In the genomic region with DNA sequence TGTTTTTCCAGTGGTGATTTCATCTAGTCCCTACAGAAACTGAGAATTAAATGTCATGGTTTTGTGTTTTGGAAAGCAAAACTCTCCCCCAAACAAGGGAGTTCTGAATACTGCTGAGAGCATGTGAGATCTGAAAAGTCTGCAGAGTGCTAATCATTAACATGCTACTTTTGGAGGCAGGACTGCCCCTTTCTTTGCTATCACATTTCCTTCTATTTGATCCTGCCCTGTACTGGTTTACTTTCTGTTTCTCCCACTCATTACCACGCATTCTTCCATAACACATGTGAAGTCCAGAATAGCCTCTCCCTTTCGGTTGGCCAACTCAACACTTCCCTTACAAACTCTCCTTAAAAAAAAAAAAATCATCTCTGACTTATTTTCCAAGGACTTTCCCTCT, we compare ENCODE assay signal across 8 cellular contexts.
A peak's percentile ranks its signal among the peaks of the same experiment; 100 is the strongest.
DNase-seq lines count a peak whose midpoint lies in the region; ATAC-seq and TF ChIP-seq lines count a peak whose summit lies in the region.

No MANE protein-coding gene starts in this region.

- DNase-seq in DMS53 (lab: John Stamatoyannopoulos, UW) = peak; percentile 95
- no peak for DNase-seq in epithelial cell of prostate (ENCODE audit: low read depth, low spot score)
- no peak for DNase-seq in trophoblast cell
- DNase-seq in NCI-H1105 (lab: John Stamatoyannopoulos, UW) = no peak
- DNase-seq in SKM-1 (lab: John Stamatoyannopoulos, UW; ENCODE audit: unreplicated experiment) = no peak
- DNase-seq in effector CD4-positive, alpha-beta T cell = no peak

- no peaks in the 10 kb centered on the region for H3K27me3 ChIP-seq in Loucy (ENCODE audit: insufficient read depth, low read length, poor library complexity, severe bottlenecking)
- no peaks in the 10 kb centered on the region for H3K27me3 ChIP-seq in trophoblast cell (ENCODE audit: insufficient read depth, low read length)

- peaks cover 31% of the 10 kb centered on the region for H3K79me1 ChIP-seq in trophoblast cell (ENCODE audit: low read length)

- no peaks in the 10 kb centered on the region for H3K36me3 ChIP-seq in Loucy (ENCODE audit: insufficient read depth, low read length)
- H3K36me3 ChIP-seq in trophoblast cell (ENCODE audit: control insufficient read depth in 1 of 2, insufficient read depth in 2 of 2, low read length in 2 of 2) = no peaks in the 10 kb centered on the region

- ATAC-seq in GM21825 (IDR thresholded peaks at IDR 0.05; ENCODE audit: unreplicated experiment) = peak; percentile 92

- H3K14ac ChIP-seq in trophoblast cell (ENCODE audit: low read length) = no peak overlapping the region

- WGBS in trophoblast cell (ENCODE audit: extremely low coverage, insufficient coverage, insufficient read length) = no CpG with 5 or more reads among the region's 2 CpGs

- H2BK120ac ChIP-seq in trophoblast cell (ENCODE audit: insufficient read depth, low read length, poor library complexity) = peak overlapping the region; percentile 49

- H2AK5ac ChIP-seq in trophoblast cell (ENCODE audit: low read length) = no peak overlapping the region

- no peaks in the 10 kb centered on the region for H3K4me1 ChIP-seq in Loucy (ENCODE audit: insufficient read depth, low read length, poor library complexity, severe bottlenecking)
- peaks cover 14 to 39% of the 10 kb centered on the region in 2 experiments for H3K4me1 ChIP-seq in trophoblast cell (ENCODE audit: control insufficient read depth in 1 of 2, insufficient read depth in 2 of 2, low read length in 2 of 2)

- H3K79me2 ChIP-seq in Loucy (ENCODE audit: insufficient read depth, low read length) (no peaks in the 10 kb centered on the region), trophoblast cell (ENCODE audit: control insufficient read depth, insufficient read depth, low read length, poor library complexity) (peaks cover 4% of the 10 kb centered on the region)

- H3K23ac ChIP-seq in trophoblast cell (ENCODE audit: low read length) = no peak overlapping the region

- peak overlapping the region; percentile 74 for H2BK5ac ChIP-seq in trophoblast cell (ENCODE audit: low read depth, low read length, poor library complexity)

- no peaks in the 10 kb centered on the region for H4K20me1 ChIP-seq in Loucy (ENCODE audit: insufficient read depth, low read length, poor library complexity, severe bottlenecking)

- peak overlapping the region; percentile 5; the same call in 1 of the 2 replicates for H2AFZ ChIP-seq in Loucy (ENCODE audit: low read length)
- H2AFZ ChIP-seq in trophoblast cell (ENCODE audit: insufficient read depth, low read length, poor library complexity) = no peak overlapping the region

- H3K9me2 ChIP-seq in Loucy (replicated peaks; ENCODE audit: low read depth, low read length) = no peaks in the 10 kb centered on the region

- no peaks in the 10 kb centered on the region for H3K9me3 ChIP-seq in Loucy (ENCODE audit: insufficient read depth, low read depth, low read length)
- H3K9me3 ChIP-seq in trophoblast cell (ENCODE audit: insufficient read depth, low read depth, low read length) = no peaks in the 10 kb centered on the region

- no peak for TF ChIP-seq CTCF in Loucy (conservative IDR thresholded peaks at IDR 0.05; ENCODE audit: low read length)

- H3F3A ChIP-seq in Loucy (ENCODE audit: low read depth) = no peaks in the 10 kb centered on the region

- peak overlapping the region; percentile 57 for H4K91ac ChIP-seq in trophoblast cell (ENCODE audit: low read depth, low read length)

- H3K27ac ChIP-seq in epithelial cell of prostate = peak overlapping the region; percentile 99
- H3K27ac ChIP-seq in trophoblast cell (ENCODE audit: low read depth, low read length) = peak overlapping the region; percentile 97

- no peak overlapping the region for H4K8ac ChIP-seq in trophoblast cell (ENCODE audit: low read depth, low read length)

- H3K18ac ChIP-seq in trophoblast cell (ENCODE audit: low read length) = no peak overlapping the region

- H3K4me3 ChIP-seq in Loucy (ENCODE audit: low read length, poor library complexity, severe bottlenecking) (no peak overlapping the region), trophoblast cell (ENCODE audit: low read depth, low read length) (no peak overlapping the region)

- peak overlapping the region; percentile 34 for H2BK12ac ChIP-seq in trophoblast cell (ENCODE audit: low read length)

- H3K9ac ChIP-seq in Loucy (ENCODE audit: low read depth, low read length, poor library complexity, severe bottlenecking) (no peak overlapping the region), trophoblast cell (ENCODE audit: low read length) (no peak overlapping the region)

- no peak overlapping the region for H3K4ac ChIP-seq in trophoblast cell (ENCODE audit: low read depth, low read length)

- no peak overlapping the region for H4K12ac ChIP-seq in trophoblast cell (ENCODE audit: low read depth, low read length)

- H3K4me2 ChIP-seq in Loucy (ENCODE audit: low read depth, low read length, poor library complexity, severe bottlenecking) (no peak overlapping the region), trophoblast cell (ENCODE audit: low read length) (peak overlapping the region; percentile 24)
